29 cellular contexts compared by ENCODE assay signal in genomic region chr2:29804671-29805070, GRCh38.
DNase-seq lines count a peak whose midpoint lies in the region; ATAC-seq, FAIRE-seq and TF ChIP-seq lines count a peak whose summit lies in the region.
"Had no signal": no experiment of that assay in that cellular context is flagged by ENCODE, and none has a peak within 500 bp of the region (broad histone marks: within the 10 kb centered on the region; RNA-seq: fewer than 3 reads in every experiment).

No MANE protein-coding gene starts in this region.

- no peak overlapping the region for H3K4me3 ChIP-seq in K562
- H3K4me3 ChIP-seq: A549; BLaER1; BLaER1 treated with 17β-estradiol and CSF1 and Interleukin-3, amounts not matched to agents 10 nM and 100 nM had no signal

- CTCF ChIA-PET in K562 (lab: Yijun Ruan, JAX; ENCODE audit: low intra/inter-chr PET ratio), result no interaction called here

- peaks cover 6% of the 10 kb centered on the region for H3K9me1 ChIP-seq in K562 (ENCODE audit: control insufficient read depth, insufficient read depth, low read length)

- DNase-seq in K562 (ENCODE audit: extremely low read depth in 1 of 4, low spot score in 3 of 4), result no peak
- DNase-seq in UCSD-AML1 (lab: John Stamatoyannopoulos, UW; ENCODE audit: unreplicated experiment), result no peak
- DNase-seq: 8988T; ACHN; AML-193; BE2C; C1 segment of cervical spinal cord; Caco-2; Calu3; CD4-positive, alpha-beta memory T cell; CD4-positive, alpha-beta T cell; CD4-positive, CD25-positive, alpha-beta regulatory T cell; CD8-positive, alpha-beta memory T cell; CD8-positive, alpha-beta T cell; COR-L47; DMS 273 treated with DMSO at 0.1 percent for 48 hours; DMS153; DMS53; DMS79; DMS79 treated with DMSO at 0.1 percent for 48 hours; DND-41; EL had no signal

- TF ChIP-seq CTCF in K562 (IDR thresholded peaks at IDR 0.05 in 2 of 3, conservative IDR thresholded peaks at IDR 0.05 in 1 of 3; ENCODE audit: insufficient read depth in 2 of 3, low read depth in 1 of 3, low read length in 3 of 3), result no peak

- BruUV-seq in K562 (replicated peaks; lab: Mats Ljungman, UMichigan), result no TSS peak

- no peak for TF ChIP-seq EP300 in K562 (IDR thresholded peaks at IDR 0.05; ENCODE audit: low read length)

- H2AFZ ChIP-seq in K562 (ENCODE audit: low read depth, low read length), result no peak overlapping the region

- H3K27me3 ChIP-seq in K562 (ENCODE audit: control insufficient read depth in 2 of 2, insufficient read depth in 2 of 2, low read length in 2 of 2), result no peaks in the 10 kb centered on the region; a peak in 2 of 5 replicates
- H3K27me3 ChIP-seq: BE2C; BLaER1; BLaER1 treated with 17β-estradiol and CSF1 and Interleukin-3, amounts not matched to agents 10 nM and 100 nM had no signal

- no peaks in the 10 kb centered on the region for H3K79me2 ChIP-seq in K562 (ENCODE audit: control insufficient read depth, insufficient read depth, low read length)

- no peaks in the 10 kb centered on the region for H4K20me1 ChIP-seq in K562 (replicated peaks; ENCODE audit: control insufficient read depth, insufficient read depth, low read length)
- H4K20me1 ChIP-seq: BLaER1; BLaER1 treated with 17β-estradiol and CSF1 and Interleukin-3, amounts not matched to agents 10 nM and 100 nM had no signal

- H3K27ac ChIP-seq in K562 (ENCODE audit: extremely low read depth, low read depth, low read length), result no peak overlapping the region
- H3K27ac ChIP-seq: 22Rv1; A549; BLaER1; BLaER1 treated with 17β-estradiol and CSF1 and Interleukin-3, amounts not matched to agents 10 nM and 100 nM; C4-2B had no signal

- ATAC-seq in K562, result no peak
- ATAC-seq: A549; CD8-positive, alpha-beta T cell had no signal

- TF ChIP-seq POLR2A in K562 (conservative IDR thresholded peaks at IDR 0.05), result no peak

- TF ChIP-seq RAD21 in K562 (CRISPR knock-in tag; conservative IDR thresholded peaks at IDR 0.05 in 1 of 2, IDR thresholded peaks at IDR 0.05 in 1 of 2), result no peak

- POLR2A ChIA-PET in K562 (lab: Yijun Ruan, JAX), result no interaction called here

- no peak overlapping the region for H3K9ac ChIP-seq in K562 (ENCODE audit: insufficient read depth in 1 of 2, low read depth in 2 of 2, low read length in 2 of 2)
- H3K9ac ChIP-seq: BLaER1; BLaER1 treated with 17β-estradiol and CSF1 and Interleukin-3, amounts not matched to agents 10 nM and 100 nM had no signal

- no peaks in the 10 kb centered on the region for H3K9me3 ChIP-seq in K562 (replicated peaks; ENCODE audit: control insufficient read depth, insufficient read depth, low read depth, low read length)
- H3K9me3 ChIP-seq: A549, BE2C, BLaER1, Caco-2 had no signal

- no peaks in the 10 kb centered on the region for H3K36me3 ChIP-seq in K562 (ENCODE audit: control insufficient read depth, insufficient read depth, low read length)
- H3K36me3 ChIP-seq: BE2C; BLaER1; BLaER1 treated with 17β-estradiol and CSF1 and Interleukin-3, amounts not matched to agents 10 nM and 100 nM had no signal

- H3K4me1 ChIP-seq in K562 (replicated peaks in 1 of 2; ENCODE audit: control insufficient read depth in 2 of 2, insufficient read depth in 2 of 2, low read length in 2 of 2), result no peaks in the 10 kb centered on the region
- H3K4me1 ChIP-seq: A549; BE2C; BLaER1; BLaER1 treated with 17β-estradiol and CSF1 and Interleukin-3, amounts not matched to agents 10 nM and 100 nM had no signal

- FAIRE-seq in K562 (lab: Jason Lieb, UNC), result no peak
- FAIRE-seq: A204.1, A549, D721Med had no signal

- 0% methylated on average over 3 of the region's 3 CpGs for WGBS in K562 (ENCODE audit: insufficient coverage, low coverage, missing lambda C conversion rate)

- H3K4me2 ChIP-seq in K562 (ENCODE audit: insufficient read depth, low read length), result no peak overlapping the region
- H3K4me2 ChIP-seq: A549; BLaER1; BLaER1 treated with 17β-estradiol and CSF1 and Interleukin-3, amounts not matched to agents 10 nM and 100 nM had no signal

- intact Hi-C loops in K562 (cut with micrococcal nuclease), result no loop called here

- in situ Hi-C loops in K562 (cut with MboI), result no loop called here

TF ChIP-seq in K562, 482 proteins besides CTCF, POLR2A, EP300 and RAD21:
- TF ChIP-seq FOXA3 (CRISPR knock-in tag; conservative IDR thresholded peaks at IDR 0.05 in 1 of 2, IDR thresholded peaks at IDR 0.05 in 1 of 2) (0 out of 4 replicates have a peak, but pooled peaks of 1 of the 2 experiments have one; percentile 29), SIN3B (IDR thresholded peaks at IDR 0.05; ENCODE audit: low read depth) (no peak), GATAD2A (IDR thresholded peaks at IDR 0.05) (no peak), ZBTB12 (CRISPR knock-in tag; IDR thresholded peaks at IDR 0.05) (0 out of 2 replicates have a peak, but pooled peaks have one; percentile 17), ARID1B (IDR thresholded peaks at IDR 0.05) (0 out of 2 replicates have a peak, but pooled peaks have one; percentile 18), TSC22D4 (tag; IDR thresholded peaks at IDR 0.05) (no peak), PBX2 (CRISPR knock-in tag; IDR thresholded peaks at IDR 0.05; ENCODE audit: low read depth) (no peak), PBX2 (tag; conservative IDR thresholded peaks at IDR 0.05; ENCODE audit: low read depth) (peak; percentile 50), KLF6 (CRISPR knock-in tag; IDR thresholded peaks at IDR 0.05; ENCODE audit: borderline replicate concordance) (peak; percentile 49; the same call in 1 of the 2 replicates), STAT5A (IDR thresholded peaks at IDR 0.05; ENCODE audit: borderline replicate concordance, low read length) (peak; percentile 17; the same call in 1 of the 2 replicates), NR4A1 (CRISPR knock-in tag; IDR thresholded peaks at IDR 0.05) (no peak), NR4A1 (tag; IDR thresholded peaks at IDR 0.05) (0 out of 2 replicates have a peak, but pooled peaks have one; percentile 24), MEIS2 (IDR thresholded peaks at IDR 0.05; ENCODE audit: partially characterized antibody) (peak; percentile 57), COPS2 (conservative IDR thresholded peaks at IDR 0.05) (no peak), ZNF239 (CRISPR knock-in tag; IDR thresholded peaks at IDR 0.05) (peak; percentile 19; the same call in 1 of the 2 replicates), ZNF583 (CRISPR knock-in tag; IDR thresholded peaks at IDR 0.05) (0 out of 2 replicates have a peak, but pooled peaks have one; percentile 13)
